28 cellular contexts compared by ENCODE assay signal in genomic region chr3:147655236-147655635, GRCh38.
DNase-seq lines count a peak whose midpoint lies in the region; FAIRE-seq and TF ChIP-seq lines count a peak whose summit lies in the region.
"Had no signal": no experiment of that assay in that cellular context is flagged by ENCODE, and none has a peak within 500 bp of the region (broad histone marks: within the 10 kb centered on the region; RNA-seq: fewer than 3 reads in every experiment).

No MANE protein-coding gene starts in this region.

- H3K27ac ChIP-seq in mammary epithelial cell (ENCODE audit: insufficient read depth, low read depth, low read length): no peak overlapping the region
- H3K27ac ChIP-seq in stomach: no peak overlapping the region
- H3K27ac ChIP-seq: 22Rv1, BLaER1, prostate gland, transverse colon had no signal

- CTCF ChIA-PET in mammary epithelial cell (lab: Charles Lee; ENCODE audit: low non-redundant PET) (interaction anchor here (0.9 kb wide), 1 partner anchor 11 kb away, joined by 9 read pairs; no protein-coding TSS in a partner anchor), MCF 10A (lab: Yijun Ruan, JAX) (no interaction called here)

- no peak for TF ChIP-seq POLR2A in stomach (IDR thresholded peaks at IDR 0.05)

- H2AFZ ChIP-seq in mammary epithelial cell (ENCODE audit: low read depth, low read length): no peak overlapping the region

- H3K4me1 ChIP-seq in mammary epithelial cell (ENCODE audit: insufficient read depth, low read length) (peaks cover 9% of the 10 kb centered on the region), stomach (no peaks in the 10 kb centered on the region)
- H3K4me1 ChIP-seq: BLaER1, Caco-2, prostate gland, transverse colon had no signal

- no peaks in the 10 kb centered on the region for H3K36me3 Mint-ChIP-seq in MCF 10A (ENCODE audit: insufficient read depth, unreplicated experiment)
- H3K36me3 Mint-ChIP-seq: activated naive CD8-positive, alpha-beta T cell treated with anti-CD3 and anti-CD28 coated beads for 36 hours; brain; immature natural killer cell had no signal

- H3K27me3 Mint-ChIP-seq in MCF 10A (ENCODE audit: insufficient read depth, unreplicated experiment): no peaks in the 10 kb centered on the region
- H3K27me3 Mint-ChIP-seq: activated naive CD8-positive, alpha-beta T cell treated with anti-CD3 and anti-CD28 coated beads for 36 hours; brain; stimulated activated naive CD8-positive, alpha-beta T cell treated with anti-CD3 and anti-CD28 coated beads, Interleukin-15, Interleukin-2, amounts not matched to agents 100 ng/mL and 50 ng/mL, for 24 hours had no signal

- no peaks in the 10 kb centered on the region for H3K9me3 ChIP-seq in mammary epithelial cell (replicated peaks; ENCODE audit: insufficient read depth, low read length)
- no peaks in the 10 kb centered on the region for H3K9me3 ChIP-seq in stomach
- H3K9me3 ChIP-seq: BLaER1, Caco-2, heart right ventricle, prostate gland, transverse colon had no signal

- no peak overlapping the region for H3K4me3 Mint-ChIP-seq in MCF 10A (ENCODE audit: unreplicated experiment)
- H3K4me3 Mint-ChIP-seq: activated naive CD8-positive, alpha-beta T cell treated with anti-CD3 and anti-CD28 coated beads for 36 hours; brain; H9; immature natural killer cell; stimulated activated naive CD8-positive, alpha-beta T cell treated with anti-CD3 and anti-CD28 coated beads, Interleukin-15, Interleukin-2, amounts not matched to agents 100 ng/mL and 50 ng/mL, for 24 hours had no signal

- DNase-seq in mammary epithelial cell (peak; percentile 9), MCF 10A (ENCODE audit: unreplicated experiment) (no peak), SW480 (ENCODE audit: low spot score) (peak; percentile 44), kidney glomerular epithelial cell (lab: John Stamatoyannopoulos, UW) (peak; percentile 49), urothelium cell line (ENCODE audit: low spot score) (peak; percentile 45), hepatic stellate cell (ENCODE audit: low spot score) (no peak), stomach (no peak), cerebellum (ENCODE audit: low spot score) (no peak)
- DNase-seq: activated CD4-positive, alpha-beta T cell treated with anti-CD3 and anti-CD28 coated beads, Interleukin-2, amount 50 U/mL, for 48 hours; activated CD4-positive, CD25-positive, alpha-beta regulatory T cell; activated CD8-positive, alpha-beta memory T cell treated with anti-CD3 and anti-CD28 coated beads, Interleukin-2, amount 50 U/mL, for 48 hours; activated naive CD8-positive, alpha-beta T cell treated with anti-CD3 and anti-CD28 coated beads for 36 hours; Caco-2; DMS79 treated with DMSO at 0.1 percent for 48 hours; H9; heart right ventricle; immature natural killer cell; NCI-H1694 treated with DMSO at 0.1 percent for 48 hours; NCI-H2227 treated with DMSO at 0.1 percent for 48 hours; NCI-H774; transverse colon had no signal

- TF ChIP-seq EP300 in stomach (IDR thresholded peaks at IDR 0.05): no peak

- no peaks in the 10 kb centered on the region for H3K79me2 ChIP-seq in mammary epithelial cell (ENCODE audit: insufficient read depth, low read length)

- in situ Hi-C loops in mammary epithelial cell (cut with MboI; ENCODE audit: low sequenced_read_pairs in 2 of 2): no loop called here

- no peak overlapping the region for H3K4me3 ChIP-seq in mammary epithelial cell (replicated peaks in 1 of 3; ENCODE audit: insufficient read depth in 1 of 3, low read depth in 2 of 3, low read length in 3 of 3)
- H3K4me3 ChIP-seq in stomach: no peak overlapping the region
- H3K4me3 ChIP-seq: BLaER1, coronary artery, heart right ventricle, prostate gland, transverse colon had no signal

- H3K9me3 Mint-ChIP-seq in MCF 10A (ENCODE audit: unreplicated experiment): no peaks in the 10 kb centered on the region
- H3K9me3 Mint-ChIP-seq: stimulated activated naive CD8-positive, alpha-beta T cell treated with anti-CD3 and anti-CD28 coated beads, Interleukin-15, Interleukin-2, amounts not matched to agents 100 ng/mL and 50 ng/mL, for 24 hours had no signal

- dilution Hi-C loops in mammary epithelial cell (cut with HindIII; ENCODE audit: low sequenced_read_pairs): no loop called here

- no peaks in the 10 kb centered on the region for H3K36me3 ChIP-seq in mammary epithelial cell (ENCODE audit: insufficient read depth, low read length)
- no peaks in the 10 kb centered on the region for H3K36me3 ChIP-seq in stomach
- H3K36me3 ChIP-seq: BLaER1, heart right ventricle, prostate gland, transverse colon had no signal

- no TSS peak for BruUV-seq in mammary epithelial cell (replicated peaks; lab: Mats Ljungman, UMichigan)
- BruUV-seq in MCF 10A (replicated peaks; lab: Mats Ljungman, UMichigan): no TSS peak

- TF ChIP-seq CTCF in mammary epithelial cell (conservative IDR thresholded peaks at IDR 0.05 in 1 of 2, IDR thresholded peaks at IDR 0.05 in 1 of 2; ENCODE audit: extremely low read depth in 1 of 2, insufficient read depth in 1 of 2, low read depth in 1 of 2, low read length in 2 of 2): no peak
- TF ChIP-seq CTCF in MCF 10A (IDR thresholded peaks at IDR 0.05; ENCODE audit: unreplicated experiment): no peak
- TF ChIP-seq CTCF in stomach (IDR thresholded peaks at IDR 0.05): no peak

- FAIRE-seq in urothelium cell line (lab: Jason Lieb, UNC): no peak
- FAIRE-seq: endometrium had no signal

- WGBS in mammary epithelial cell (ENCODE audit: low coverage, missing lambda C conversion rate): 20% methylated on average over 2 of the region's 2 CpGs
- WGBS in stomach, 5 donors: 61 to 82% (median 74%) methylated on average over 2 of the region's 2 CpGs

- H3K27me3 ChIP-seq in mammary epithelial cell (ENCODE audit: insufficient read depth, low read length) (peaks cover 3% of the 10 kb centered on the region), stomach (no peaks in the 10 kb centered on the region)
- H3K27me3 ChIP-seq: BLaER1, heart right ventricle, transverse colon had no signal

- no peaks in the 10 kb centered on the region for H4K20me1 ChIP-seq in mammary epithelial cell (ENCODE audit: insufficient read depth, low read length)
- H4K20me1 ChIP-seq: BLaER1 had no signal

- H3K27ac Mint-ChIP-seq in MCF 10A (ENCODE audit: low read depth, unreplicated experiment): no peak overlapping the region
- H3K27ac Mint-ChIP-seq: activated naive CD8-positive, alpha-beta T cell treated with anti-CD3 and anti-CD28 coated beads for 36 hours; brain; H9; immature natural killer cell; stimulated activated naive CD8-positive, alpha-beta T cell treated with anti-CD3 and anti-CD28 coated beads, Interleukin-15, Interleukin-2, amounts not matched to agents 100 ng/mL and 50 ng/mL, for 24 hours had no signal

- H3K4me2 ChIP-seq in mammary epithelial cell (ENCODE audit: insufficient read depth, low read depth, low read length): peak overlapping the region; percentile 41

- POLR2A ChIA-PET in MCF 10A (lab: Yijun Ruan, JAX): no interaction called here

- intact Hi-C loops in mammary epithelial cell (cut with micrococcal nuclease) (no loop called here), MCF 10A (cut with micrococcal nuclease) (no loop called here), stomach (cut with DNase I; ENCODE audit: low total_unique reads) (no loop called here)

- H3K4me1 Mint-ChIP-seq in MCF 10A (ENCODE audit: insufficient read depth, unreplicated experiment): no peaks in the 10 kb centered on the region
- H3K4me1 Mint-ChIP-seq: activated naive CD8-positive, alpha-beta T cell treated with anti-CD3 and anti-CD28 coated beads for 36 hours; immature natural killer cell had no signal

- H3K9ac ChIP-seq in mammary epithelial cell (ENCODE audit: insufficient read depth, low read length): no peak overlapping the region
- H3K9ac ChIP-seq: BLaER1 had no signal

Comparison
In these comparisons a context has a peak if more than half of its experiments do, and no peak if none do; other contexts are left out.
1. DNase-seq: peak in mammary epithelial cell (single experiment), SW480 (single experiment), kidney glomerular epithelial cell (single experiment) and urothelium cell line (single experiment); none in MCF 10A (single experiment), hepatic stellate cell (single experiment), stomach (single experiment) and cerebellum (single experiment).